In the genomic region with DNA sequence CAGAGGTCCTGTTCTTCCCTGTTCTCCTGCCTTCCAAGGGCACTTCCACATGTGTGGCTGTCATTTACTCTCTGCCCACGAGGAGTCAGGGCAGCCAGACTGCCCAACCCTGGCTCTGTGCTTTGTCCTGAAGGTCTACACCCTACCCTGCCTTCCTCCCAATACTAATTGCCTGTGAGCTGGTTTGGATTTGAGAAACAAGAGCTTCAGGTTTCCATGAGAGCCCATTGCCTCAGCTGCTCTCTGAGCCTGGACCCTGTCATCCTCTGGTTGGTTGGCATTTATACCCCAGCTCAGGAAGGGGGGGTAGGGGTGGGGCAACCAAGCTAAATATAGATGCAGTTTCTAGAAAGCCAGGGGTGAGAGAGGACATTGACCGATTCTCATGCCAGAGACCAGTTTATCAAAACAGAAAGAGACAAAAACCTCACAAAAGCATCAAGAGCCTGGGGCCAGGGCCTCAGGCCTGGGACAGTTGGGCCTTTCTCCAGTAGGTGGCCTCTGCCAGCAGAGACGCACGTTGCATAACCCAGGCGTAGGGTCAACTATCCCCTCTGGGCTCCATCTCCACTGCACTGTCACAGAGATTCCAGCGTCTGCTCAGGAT, we compare ENCODE assay signal across 8 cellular contexts. TPM values are rescaled to one million over a fixed set of nuclear protein-coding genes. Genes with fewer than 3 reads are reported as not detected.
DNase-seq lines count a peak whose midpoint lies in the region; ATAC-seq, FAIRE-seq and TF ChIP-seq lines count a peak whose summit lies in the region.

No MANE protein-coding gene starts in this region.

- no peaks in the 10 kb centered on the region for H3K27me3 Mint-ChIP-seq in activated naive CD8-positive, alpha-beta T cell treated with anti-CD3 and anti-CD28 coated beads, Interleukin-2, amount 50 U/mL, for 24 hours

- H3K4me3 ChIP-seq in GM12865 (ENCODE audit: low read depth, low read length) (no peak overlapping the region), kidney (ENCODE audit: low read length in 2 of 2) (no peak overlapping the region), upper lobe of left lung (no peak overlapping the region)

- WGBS in upper lobe of left lung, 2 donors: 41 to 45% methylated on average over 6 of the region's 6 CpGs

- peaks cover 0 to 4% of the 10 kb centered on the region in 2 donors for H3K36me3 ChIP-seq in kidney (ENCODE audit: control insufficient read depth in 1 of 2, insufficient read depth in 2 of 2, low read length in 2 of 2)
- no peaks in the 10 kb centered on the region for H3K36me3 ChIP-seq in upper lobe of left lung

- no peak overlapping the region for H3K4me3 Mint-ChIP-seq in activated naive CD8-positive, alpha-beta T cell treated with anti-CD3 and anti-CD28 coated beads, Interleukin-2, amount 50 U/mL, for 24 hours

- H3K27ac ChIP-seq in kidney (ENCODE audit: low read depth in 2 of 2, low read length in 2 of 2) (peak overlapping the region in 1 of 2 donors; percentile 56), upper lobe of left lung (peak overlapping the region in 3 of 4 donors; percentile 7 to 55 (median 37))

- H3K27me3 ChIP-seq in upper lobe of left lung: no peaks in the 10 kb centered on the region

- DNase-seq in GM12865 (ENCODE audit: low read depth): peak; percentile 81
- no peak for DNase-seq in activated naive CD8-positive, alpha-beta T cell treated with anti-CD3 and anti-CD28 coated beads, Interleukin-2, amount 50 U/mL, for 24 hours
- DNase-seq in kidney: no peak
- peak in 1 of 2 donors; percentile 50 for DNase-seq in upper lobe of left lung
- DNase-seq in central memory CD4-positive, alpha-beta T cell: no peak
- DNase-seq in NCI-H2227 (lab: John Stamatoyannopoulos, UW; ENCODE audit: unreplicated experiment): no peak

- peaks cover 5 to 23% of the 10 kb centered on the region in 2 donors for H3K4me1 ChIP-seq in kidney (ENCODE audit: control insufficient read depth in 1 of 2, insufficient read depth in 1 of 2, low read depth in 1 of 2, low read length in 2 of 2)
- H3K4me1 ChIP-seq in upper lobe of left lung: peaks cover 7 to 19% (median 16%) of the 10 kb centered on the region in 4 donors

- no peak for TF ChIP-seq EP300 in upper lobe of left lung (IDR thresholded peaks at IDR 0.05)

- TF ChIP-seq CTCF in GM12865 (IDR thresholded peaks at IDR 0.05; ENCODE audit: insufficient read depth, low read depth, low read length, missing control alignments) (peak; percentile 50), kidney (IDR thresholded peaks at IDR 0.05; ENCODE audit: borderline replicate concordance, extremely low read depth, insufficient read depth) (peak; percentile 52), upper lobe of left lung (IDR thresholded peaks at IDR 0.05) (peak in 4 of 6 experiments; percentile 15 to 36 (median 32))

- no peaks in the 10 kb centered on the region for H3K9me3 Mint-ChIP-seq in activated naive CD8-positive, alpha-beta T cell treated with anti-CD3 and anti-CD28 coated beads, Interleukin-2, amount 50 U/mL, for 24 hours

- FAIRE-seq in kidney (lab: Jason Lieb, UNC): no peak

- H3K27ac Mint-ChIP-seq in activated naive CD8-positive, alpha-beta T cell treated with anti-CD3 and anti-CD28 coated beads, Interleukin-2, amount 50 U/mL, for 24 hours: peak overlapping the region; percentile 13

- peaks cover 58% of the 10 kb centered on the region for H3K4me1 Mint-ChIP-seq in activated naive CD8-positive, alpha-beta T cell treated with anti-CD3 and anti-CD28 coated beads, Interleukin-2, amount 50 U/mL, for 24 hours

- TF ChIP-seq POLR2A in upper lobe of left lung (IDR thresholded peaks at IDR 0.05): no peak

- H3K36me3 Mint-ChIP-seq in activated naive CD8-positive, alpha-beta T cell treated with anti-CD3 and anti-CD28 coated beads, Interleukin-2, amount 50 U/mL, for 24 hours (ENCODE audit: low read depth): peaks cover 82% of the 10 kb centered on the region

- ATAC-seq in HG03175 (IDR thresholded peaks at IDR 0.05; ENCODE audit: unreplicated experiment) (peak; percentile 42), upper lobe of left lung (ENCODE audit: low FRiP score in 2 of 2) (peak; percentile 67 to 68), HG03565 (IDR thresholded peaks at IDR 0.05; ENCODE audit: unreplicated experiment) (no peak)
- ATAC-seq in activated naive CD8-positive, alpha-beta T cell treated with anti-CD3 and anti-CD28 coated beads, Interleukin-2, amount 50 U/mL, for 24 hours: no peak

- intact Hi-C loops in kidney (cut with DNase I): no loop called here

- H3K9ac ChIP-seq in kidney (ENCODE audit: low read length in 2 of 2): no peak overlapping the region

- no peaks in the 10 kb centered on the region for H3K9me3 ChIP-seq in kidney (ENCODE audit: control insufficient read depth in 1 of 2, low read length in 2 of 2)
- no peaks in the 10 kb centered on the region for H3K9me3 ChIP-seq in upper lobe of left lung

RNA-seq across cellular contexts. Expression of a gene that starts 34.5 kb away (rescaled TPM):
- 14.8 TPM for total RNA-seq in kidney
- 19.1 TPM for polyA plus RNA-seq in kidney (ENCODE audit: insufficient read depth, low read depth, low replicate concordance)
- total RNA-seq in upper lobe of left lung: 10 to 100 TPM; 23.0 to 41.1 (median 27.5) TPM

RNA-seq across cellular contexts. Expression of a gene that starts 50.6 kb away (rescaled TPM):
- total RNA-seq in kidney (132 TPM), upper lobe of left lung (100 to 1,000 TPM in 4 of 6 donors, 10 to 100 TPM in 2; 66.6 to 164 (median 126) TPM)
- 35.0 TPM for polyA plus RNA-seq in kidney (ENCODE audit: insufficient read depth, low read depth, low replicate concordance)

Comparison
In these comparisons a context has a peak if more than half of its experiments do, and no peak if none do; other contexts are left out.
1. ATAC-seq: peak in HG03175 (single experiment) and upper lobe of left lung (2 of 2); none in activated naive CD8-positive, alpha-beta T cell treated with anti-CD3 and anti-CD28 coated beads, Interleukin-2, amount 50 U/mL, for 24 hours (single experiment) and HG03565 (single experiment).
2. Peak in every context shown above with its lines, with median percentiles within 50 percentile points of each other: CTCF ChIP-seq.